ENCODE assay signal across 8 cellular contexts in genomic region chr1:116167625-116168276, GRCh38. TPM values are rescaled to one million over a fixed set of nuclear protein-coding genes. Genes with fewer than 3 reads are reported as not detected.
DNase-seq lines count a peak whose midpoint lies in the region; ATAC-seq, FAIRE-seq and TF ChIP-seq lines count a peak whose summit lies in the region.

No MANE protein-coding gene starts in this region.

- CTCF ChIA-PET in activated naive CD4-positive, alpha-beta T cell treated with anti-CD3 and anti-CD28 coated beads for 36 hours (lab: Charles Lee), result interaction anchor here (0.6 to 3.3 kb wide), 9 partner anchors 16 to 461 kb away, joined by 3 to 36 read pairs (median 3); no protein-coding TSS in a partner anchor
- CTCF ChIA-PET in GM12878 (lab: Yijun Ruan, JAX), result interaction anchor here (1.0 to 2.6 kb wide), 4 partner anchors 13 to 29 kb away, joined by 3 to 16 read pairs (median 10); no protein-coding TSS in a partner anchor

- peak overlapping the region; percentile 74 for H3K4me3 Mint-ChIP-seq in activated naive CD4-positive, alpha-beta T cell treated with anti-CD3 and anti-CD28 coated beads for 36 hours

- H3K4me3 ChIP-seq in GM12878 (peak overlapping the region; percentile 66), keratinocyte (ENCODE audit: control insufficient read depth in 2 of 3, extremely low read depth in 1 of 3, insufficient read depth in 2 of 3, low read depth in 1 of 3, low read length in 3 of 3) (peak overlapping the region; percentile 35 to 58 (median 58))

- H4K20me1 ChIP-seq in GM12878 (ENCODE audit: control insufficient read depth, insufficient read depth), result no peaks in the 10 kb centered on the region
- no peaks in the 10 kb centered on the region for H4K20me1 ChIP-seq in keratinocyte (ENCODE audit: control insufficient read depth, extremely low read depth, insufficient read depth, low read length)

- H3K9me3 Mint-ChIP-seq in activated naive CD4-positive, alpha-beta T cell treated with anti-CD3 and anti-CD28 coated beads for 36 hours, result no peaks in the 10 kb centered on the region

- intact Hi-C loops in activated naive CD4-positive, alpha-beta T cell treated with anti-CD3 and anti-CD28 coated beads for 36 hours (cut with micrococcal nuclease), result loop anchor here (1.0 to 2.0 kb wide), 3 partner anchors 15 to 209 kb away; no protein-coding TSS in a partner anchor
- intact Hi-C loops in GM12878 (cut with micrococcal nuclease; ENCODE audit: unreplicated experiment), result no loop called here

- TF ChIP-seq EP300 in GM12878 (IDR thresholded peaks at IDR 0.05; ENCODE audit: borderline replicate concordance in 1 of 2, control insufficient read depth in 1 of 2, low read depth in 2 of 2, low read length in 2 of 2), result no peak

- no peak for TF ChIP-seq CTCF in GM12878 (IDR thresholded peaks at IDR 0.05 in 2 of 3, conservative IDR thresholded peaks at IDR 0.05 in 1 of 3; ENCODE audit: control insufficient read depth in 2 of 3, extremely low read depth in 1 of 3, insufficient read depth in 1 of 3, low read depth in 3 of 3, low read length in 3 of 3)
- TF ChIP-seq CTCF in keratinocyte (optimal IDR thresholded peaks at IDR 0.05 in 1 of 3, IDR thresholded peaks at IDR 0.05 in 1 of 3, conservative IDR thresholded peaks at IDR 0.05 in 1 of 3; ENCODE audit: extremely low read depth in 1 of 3, insufficient read depth in 2 of 3, low read length in 3 of 3), result no peak

- ATAC-seq in GM12878, result peak; percentile 29; the same call in 2 of the 3 replicates
- no peak for ATAC-seq in GM19455 (IDR thresholded peaks at IDR 0.05; ENCODE audit: unreplicated experiment)

- no peak overlapping the region for H3K27ac Mint-ChIP-seq in activated naive CD4-positive, alpha-beta T cell treated with anti-CD3 and anti-CD28 coated beads for 36 hours

- no peaks in the 10 kb centered on the region for H3K36me3 Mint-ChIP-seq in activated naive CD4-positive, alpha-beta T cell treated with anti-CD3 and anti-CD28 coated beads for 36 hours (ENCODE audit: low read depth)

- dilution Hi-C loops in keratinocyte (cut with MboI; ENCODE audit: extremely low pct_ligation_motif_present, low sequenced_read_pairs), result no loop called here

- FAIRE-seq in GM12878 (lab: Jason Lieb, UNC) (no peak), keratinocyte (lab: Jason Lieb, UNC) (no peak)

- no peak for TF ChIP-seq POLR2A in GM12878 (IDR thresholded peaks at IDR 0.05; ENCODE audit: low read depth, low read length)

- H3K79me2 ChIP-seq in GM12878 (ENCODE audit: control insufficient read depth, insufficient read depth, low read length) (no peaks in the 10 kb centered on the region), keratinocyte (ENCODE audit: control insufficient read depth, insufficient read depth, low read length) (no peaks in the 10 kb centered on the region)

- H3K27me3 ChIP-seq in GM12878 (replicated peaks in 1 of 2; ENCODE audit: control insufficient read depth in 2 of 2, insufficient read depth in 2 of 2, low read length in 1 of 2), result no peaks in the 10 kb centered on the region; a peak in 1 of 4 replicates
- H3K27me3 ChIP-seq in keratinocyte (ENCODE audit: control insufficient read depth, extremely low read depth, insufficient read depth, low read length), result no peaks in the 10 kb centered on the region

- no TSS peak for BruUV-seq in GM12878 (replicated peaks; lab: Mats Ljungman, UMichigan)

- no peak for DNase-seq in activated naive CD4-positive, alpha-beta T cell treated with anti-CD3 and anti-CD28 coated beads for 36 hours
- no peak for DNase-seq in activated naive CD4-positive, alpha-beta T cell (lab: John Stamatoyannopoulos, UW)
- DNase-seq in GM12878 (ENCODE audit: low read depth, low spot score) (no peak), keratinocyte (ENCODE audit: low read depth, low spot score) (no peak), substantia nigra (lab: John Stamatoyannopoulos, UW) (no peak), DMS 273 treated with DMSO at 0.1 percent for 48 hours (lab: John Stamatoyannopoulos, UW) (no peak), HT-29 (ENCODE audit: low spot score) (no peak)

- no peaks in the 10 kb centered on the region for H3K9me1 ChIP-seq in keratinocyte (ENCODE audit: control insufficient read depth, extremely low read depth, insufficient read depth, low read length)

- peaks cover 8% of the 10 kb centered on the region for H3K4me1 Mint-ChIP-seq in activated naive CD4-positive, alpha-beta T cell treated with anti-CD3 and anti-CD28 coated beads for 36 hours (ENCODE audit: low read depth)

- H3K27me3 Mint-ChIP-seq in activated naive CD4-positive, alpha-beta T cell treated with anti-CD3 and anti-CD28 coated beads for 36 hours (ENCODE audit: low read depth), result no peaks in the 10 kb centered on the region

- in situ Hi-C loops in GM12878 (cut with MboI), result no loop called here

- H3K4me1 ChIP-seq in GM12878 (ENCODE audit: control insufficient read depth, insufficient read depth, low read length) (no peaks in the 10 kb centered on the region), keratinocyte (ENCODE audit: control insufficient read depth, extremely low read depth, insufficient read depth, low read length) (peaks cover 5% of the 10 kb centered on the region)

- H3K9ac ChIP-seq in GM12878 (ENCODE audit: control insufficient read depth, insufficient read depth, low read length) (peak overlapping the region; percentile 15; the same call in 1 of the 2 replicates), keratinocyte (ENCODE audit: control insufficient read depth, extremely low read depth, insufficient read depth, low read length) (peak overlapping the region; percentile 60)

- SMC1A ChIA-PET in GM12878 (lab: Charles Lee; ENCODE audit: uncharacterized antibody, unreplicated experiment), result interaction anchor here (1.0 to 2.2 kb wide), 2 partner anchors 14 to 325 kb away, joined by 3 to 9 read pairs; no protein-coding TSS in a partner anchor

- RAD21 ChIA-PET in GM12878 (lab: Charles Lee; ENCODE audit: unreplicated experiment), result interaction anchor here (2.7 kb wide), 1 partner anchor 28 kb away, joined by 11 read pairs; no protein-coding TSS in a partner anchor

- H3K36me3 ChIP-seq in GM12878 (ENCODE audit: control insufficient read depth in 2 of 2, insufficient read depth in 2 of 2, low read length in 1 of 2), result no peaks in the 10 kb centered on the region
- no peaks in the 10 kb centered on the region for H3K36me3 ChIP-seq in keratinocyte (ENCODE audit: control insufficient read depth in 2 of 2, extremely low read depth in 1 of 2, insufficient read depth in 2 of 2, low read length in 2 of 2)

- H3K9me3 ChIP-seq in GM12878 (replicated peaks; ENCODE audit: control insufficient read depth, insufficient read depth, low read length), result no peaks in the 10 kb centered on the region
- H3K9me3 ChIP-seq in keratinocyte (ENCODE audit: control insufficient read depth, low read depth, low read length), result no peaks in the 10 kb centered on the region

- no peak for TF ChIP-seq RAD21 in GM12878 (IDR thresholded peaks at IDR 0.05; ENCODE audit: insufficient read depth, low read depth, low read length)

- H2AFZ ChIP-seq in GM12878 (ENCODE audit: control insufficient read depth, low read depth, low read length) (peak overlapping the region; percentile 71), keratinocyte (ENCODE audit: control insufficient read depth, low read length) (peak overlapping the region; percentile 81)

- H3K27ac ChIP-seq in GM12878 (ENCODE audit: control insufficient read depth, insufficient read depth) (no peak overlapping the region), keratinocyte (ENCODE audit: control insufficient read depth, insufficient read depth, low read length) (no peak overlapping the region), substantia nigra (ENCODE audit: low read depth, low read length, poor library complexity, severe bottlenecking) (peak overlapping the region; percentile 64)

- H3K4me2 ChIP-seq in GM12878 (ENCODE audit: control insufficient read depth, insufficient read depth) (peak overlapping the region; percentile 91), keratinocyte (ENCODE audit: control insufficient read depth, extremely low read depth, insufficient read depth, low read depth, low read length) (peak overlapping the region; percentile 92)

- POLR2A ChIA-PET in GM12878 (lab: Charles Lee), result no interaction called here

- WGBS in GM12878 (ENCODE audit: insufficient coverage, insufficient replicate concordance, low lambda C conversion rate, missing lambda C conversion rate), result 37% methylated on average over 35 of the region's 35 CpGs

TF ChIP-seq in GM12878, 131 proteins besides CTCF, POLR2A, EP300 and RAD21 (continues in another document):
- peak; percentile 66; the same call in 1 of the 2 replicates for TF ChIP-seq HDGF (IDR thresholded peaks at IDR 0.05)
- TF ChIP-seq POLR2AphosphoS2 (IDR thresholded peaks at IDR 0.05; ENCODE audit: low read depth, low read length), result no peak
- TF ChIP-seq ZSCAN29 (IDR thresholded peaks at IDR 0.05), result no peak
- TF ChIP-seq BHLHE40 (IDR thresholded peaks at IDR 0.05; ENCODE audit: borderline replicate concordance in 1 of 2, low read depth in 2 of 2, low read length in 1 of 2), result no peak

RNA-seq across cellular contexts. Expression of gene MAB21L3, which starts 56.6 kb away (rescaled TPM):
- total RNA-seq in activated naive CD4-positive, alpha-beta T cell treated with anti-CD3 and anti-CD28 coated beads for 36 hours, result not detected
- total RNA-seq in GM12878 (2013; cell fraction: nucleolus; rRNA removed), result 12.9 and 13.5 TPM in 2 replicates
- 1.7 and 5.3 TPM in 2 replicates for total RNA-seq in GM12878 (2014; rRNA removed)
- total RNA-seq in GM12878 (2014; rRNA removed; fragmentation: Illumina TruSeq; extraction: Trizol), result 1.2 and 1.6 TPM in 2 replicates
- total RNA-seq in GM12878 (2021), result 0.88 and 1.7 TPM in 2 replicates
- 0.18 TPM for polyA plus RNA-seq in GM12878 (2011; ENCODE audit: low read depth)
- 12.4 and 18.6 TPM in 2 replicates for polyA plus RNA-seq in GM12878 (2011; rRNA removed)
- 15.9 and 19.3 TPM in 2 replicates for polyA plus RNA-seq in GM12878 (2011; cell fraction: cytosol; rRNA removed)
- 11.8 and 15.9 TPM in 2 replicates for polyA plus RNA-seq in GM12878 (2011; cell fraction: nucleus; rRNA removed)
- polyA plus RNA-seq in GM12878 (2012), result 0.22 and 0.32 TPM in 2 replicates
- 1.5 and 1.9 TPM in 2 replicates for polyA plus RNA-seq in GM12878 (2014; fragmentation: Illumina TruSeq; extraction: Trizol)
- polyA plus RNA-seq in GM12878 (2014; fragmentation: Nextera tagmentation; extraction: Ambion mirVana), result under 1 TPM; 0.18 to 0.35 TPM
- 1.0 and 2.1 TPM in 2 replicates for polyA plus RNA-seq in GM12878 (2014; rRNA removed)
- under 1 TPM; 0.27 to 0.47 TPM for polyA plus RNA-seq in GM12878 (2016; fragmentation: Nextera tagmentation; extraction: Ambion mirVana)
- 26.3 and 34.4 TPM in 2 replicates for polyA minus RNA-seq in GM12878 (2011; rRNA and poly(A)+ RNA removed)
- polyA minus RNA-seq in GM12878 (2011; cell fraction: cytosol; rRNA and poly(A)+ RNA removed), result 9.3 and 11.2 TPM in 2 replicates
- 15.0 and 17.9 TPM in 2 replicates for polyA minus RNA-seq in GM12878 (2011; cell fraction: nucleus; rRNA and poly(A)+ RNA removed)
- polyA plus RNA-seq in keratinocyte, result 0.20 to 0.57 TPM (median 0.29 TPM) in 3 replicates
- polyA plus RNA-seq in keratinocyte (2011; ENCODE audit: low read depth), result 0.61 TPM
- 0.16 and 0.21 TPM in 2 replicates for polyA plus RNA-seq in keratinocyte (2011; cell fraction: cytosol; rRNA removed)
- polyA plus RNA-seq in keratinocyte (2011; cell fraction: nucleus; rRNA removed), result 1.3 and 1.6 TPM in 2 replicates
- polyA plus RNA-seq in keratinocyte (2012; ENCODE audit: low replicate concordance), result 0.22 and 0.83 TPM in 2 replicates
- polyA minus RNA-seq in keratinocyte, result 0.16 to 3.2 TPM (median 2.0 TPM) in 3 replicates
- not detected for polyA minus RNA-seq in keratinocyte (2011; cell fraction: cytosol; rRNA and poly(A)+ RNA removed)
- 2.1 and 6.1 TPM in 2 replicates for polyA minus RNA-seq in keratinocyte (2011; cell fraction: nucleus; rRNA and poly(A)+ RNA removed)
- total RNA-seq in HT-29 (2014; rRNA removed; shearing (Covaris generic)), result not detected in 2 replicates
